1 cellular context compared by ENCODE assay signal in the genomic region with DNA sequence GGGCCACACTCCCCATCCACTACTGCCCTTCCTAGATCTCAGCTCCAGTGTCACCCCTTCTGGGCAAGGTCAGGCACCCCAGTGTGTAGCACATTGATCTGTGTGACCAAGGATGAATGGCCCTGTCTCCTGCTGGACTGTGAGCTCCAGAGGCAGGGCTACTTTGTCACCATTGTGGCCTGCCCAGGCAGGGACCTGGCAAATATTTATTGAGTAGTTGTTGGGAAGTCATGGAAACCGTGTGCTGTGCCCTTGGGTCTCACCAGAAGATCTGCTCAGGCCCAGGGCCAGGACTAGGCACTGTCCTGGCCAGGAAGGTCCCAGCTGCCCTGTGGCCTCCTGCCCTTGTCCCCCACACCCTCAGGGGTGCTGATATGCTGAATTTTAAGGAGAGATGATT.
A peak's percentile ranks its signal among the peaks of the same experiment; 100 is the strongest.
TF ChIP-seq lines count a peak whose summit lies in the region.

No MANE protein-coding gene starts in this region.

TF ChIP-seq in HepG2, 621 proteins besides CTCF, POLR2A, EP300 and RAD21 (continued from another document and continues in another):
- TF ChIP-seq ZNF850 (CRISPR knock-in tag; conservative IDR thresholded peaks at IDR 0.05) (no peak), YEATS2 (CRISPR knock-in tag; IDR thresholded peaks at IDR 0.05; ENCODE audit: borderline replicate concordance) (no peak), LCORL (IDR thresholded peaks at IDR 0.05) (no peak), LCORL (CRISPR knock-in tag; IDR thresholded peaks at IDR 0.05) (peak; percentile 93), ELF1 (CRISPR knock-in tag; IDR thresholded peaks at IDR 0.05) (no peak), RBM39 (IDR thresholded peaks at IDR 0.05; ENCODE audit: low read depth, low read length, poor library complexity, severe bottlenecking) (no peak), AHR (CRISPR knock-in tag; IDR thresholded peaks at IDR 0.05) (no peak), IKZF1 (IDR thresholded peaks at IDR 0.05) (no peak), NPAS2 (CRISPR knock-in tag; IDR thresholded peaks at IDR 0.05; ENCODE audit: borderline replicate concordance) (no peak), HNF4A (CRISPR knock-in tag; IDR thresholded peaks at IDR 0.05) (peak; percentile 94), NCOA5 (CRISPR knock-in tag; IDR thresholded peaks at IDR 0.05) (no peak), DNMT3B (CRISPR knock-in tag; conservative IDR thresholded peaks at IDR 0.05) (no peak), ZNF235 (CRISPR knock-in tag; IDR thresholded peaks at IDR 0.05; ENCODE audit: borderline replicate concordance) (no peak), ZNF678 (CRISPR knock-in tag; IDR thresholded peaks at IDR 0.05) (no peak), GZF1 (CRISPR knock-in tag; IDR thresholded peaks at IDR 0.05) (no peak), FOXK2 (IDR thresholded peaks at IDR 0.05) (no peak), ZNF432 (CRISPR knock-in tag; IDR thresholded peaks at IDR 0.05; ENCODE audit: borderline replicate concordance) (no peak), ZNF143 (CRISPR knock-in tag; IDR thresholded peaks at IDR 0.05) (no peak), ZNF776 (CRISPR knock-in tag; IDR thresholded peaks at IDR 0.05) (no peak), ZKSCAN1 (IDR thresholded peaks at IDR 0.05; ENCODE audit: low read length) (0 out of 2 replicates have a peak, but pooled peaks have one; percentile 8), ZNF230 (CRISPR knock-in tag; IDR thresholded peaks at IDR 0.05) (no peak), ZNF331 (CRISPR knock-in tag; IDR thresholded peaks at IDR 0.05) (peak; percentile 52; the same call in 1 of the 2 replicates), ZNF768 (CRISPR knock-in tag; IDR thresholded peaks at IDR 0.05) (no peak), KAT7 (CRISPR knock-in tag; IDR thresholded peaks at IDR 0.05; ENCODE audit: borderline replicate concordance) (0 out of 2 replicates have a peak, but pooled peaks have one; percentile 19), REPIN1 (CRISPR knock-in tag; IDR thresholded peaks at IDR 0.05; ENCODE audit: borderline replicate concordance, low read depth) (peak; percentile 38; the same call in 1 of the 2 replicates), ZNF510 (CRISPR knock-in tag; IDR thresholded peaks at IDR 0.05; ENCODE audit: low read depth) (no peak), NCOA2 (CRISPR knock-in tag; IDR thresholded peaks at IDR 0.05) (peak; percentile 68), SNAPC2 (CRISPR knock-in tag; IDR thresholded peaks at IDR 0.05) (no peak), FOXM1 (CRISPR knock-in tag; IDR thresholded peaks at IDR 0.05) (no peak)
- TF ChIP-seq, protein P1, sequence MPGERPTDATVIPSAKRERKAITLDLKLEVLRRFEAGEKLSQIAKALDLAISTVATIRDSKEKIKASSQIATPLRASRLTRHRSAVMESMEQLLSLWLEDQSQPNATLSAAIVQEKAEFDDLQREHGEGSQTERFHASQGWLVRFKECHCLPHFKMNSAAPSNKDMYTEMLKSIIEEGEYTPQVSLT (CRISPR knock-in tag; IDR thresholded peaks at IDR 0.05; ENCODE audit: borderline replicate concordance, low read depth): no peak
- TF ChIP-seq, protein P2, sequence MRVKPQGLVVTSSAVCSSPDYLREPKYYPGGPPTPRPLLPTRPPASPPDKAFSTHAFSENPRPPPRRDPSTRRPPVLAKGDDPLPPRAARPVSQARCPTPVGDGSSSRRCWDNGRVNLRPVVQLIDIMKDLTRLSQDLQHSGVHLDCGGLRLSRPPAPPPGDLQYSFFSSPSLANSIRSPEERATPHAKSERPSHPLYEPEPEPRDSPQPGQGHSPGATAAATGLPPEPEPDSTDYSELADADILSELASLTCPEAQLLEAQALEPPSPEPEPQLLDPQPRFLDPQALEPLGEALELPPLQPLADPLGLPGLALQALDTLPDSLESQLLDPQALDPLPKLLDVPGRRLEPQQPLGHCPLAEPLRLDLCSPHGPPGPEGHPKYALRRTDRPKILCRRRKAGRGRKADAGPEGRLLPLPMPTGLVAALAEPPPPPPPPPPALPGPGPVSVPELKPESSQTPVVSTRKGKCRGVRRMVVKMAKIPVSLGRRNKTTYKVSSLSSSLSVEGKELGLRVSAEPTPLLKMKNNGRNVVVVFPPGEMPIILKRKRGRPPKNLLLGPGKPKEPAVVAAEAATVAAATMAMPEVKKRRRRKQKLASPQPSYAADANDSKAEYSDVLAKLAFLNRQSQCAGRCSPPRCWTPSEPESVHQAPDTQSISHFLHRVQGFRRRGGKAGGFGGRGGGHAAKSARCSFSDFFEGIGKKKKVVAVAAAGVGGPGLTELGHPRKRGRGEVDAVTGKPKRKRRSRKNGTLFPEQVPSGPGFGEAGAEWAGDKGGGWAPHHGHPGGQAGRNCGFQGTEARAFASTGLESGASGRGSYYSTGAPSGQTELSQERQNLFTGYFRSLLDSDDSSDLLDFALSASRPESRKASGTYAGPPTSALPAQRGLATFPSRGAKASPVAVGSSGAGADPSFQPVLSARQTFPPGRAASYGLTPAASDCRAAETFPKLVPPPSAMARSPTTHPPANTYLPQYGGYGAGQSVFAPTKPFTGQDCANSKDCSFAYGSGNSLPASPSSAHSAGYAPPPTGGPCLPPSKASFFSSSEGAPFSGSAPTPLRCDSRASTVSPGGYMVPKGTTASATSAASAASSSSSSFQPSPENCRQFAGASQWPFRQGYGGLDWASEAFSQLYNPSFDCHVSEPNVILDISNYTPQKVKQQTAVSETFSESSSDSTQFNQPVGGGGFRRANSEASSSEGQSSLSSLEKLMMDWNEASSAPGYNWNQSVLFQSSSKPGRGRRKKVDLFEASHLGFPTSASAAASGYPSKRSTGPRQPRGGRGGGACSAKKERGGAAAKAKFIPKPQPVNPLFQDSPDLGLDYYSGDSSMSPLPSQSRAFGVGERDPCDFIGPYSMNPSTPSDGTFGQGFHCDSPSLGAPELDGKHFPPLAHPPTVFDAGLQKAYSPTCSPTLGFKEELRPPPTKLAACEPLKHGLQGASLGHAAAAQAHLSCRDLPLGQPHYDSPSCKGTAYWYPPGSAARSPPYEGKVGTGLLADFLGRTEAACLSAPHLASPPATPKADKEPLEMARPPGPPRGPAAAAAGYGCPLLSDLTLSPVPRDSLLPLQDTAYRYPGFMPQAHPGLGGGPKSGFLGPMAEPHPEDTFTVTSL (CRISPR knock-in tag; IDR thresholded peaks at IDR 0.05; ENCODE audit: borderline replicate concordance): no peak
- TF ChIP-seq, protein P3, sequence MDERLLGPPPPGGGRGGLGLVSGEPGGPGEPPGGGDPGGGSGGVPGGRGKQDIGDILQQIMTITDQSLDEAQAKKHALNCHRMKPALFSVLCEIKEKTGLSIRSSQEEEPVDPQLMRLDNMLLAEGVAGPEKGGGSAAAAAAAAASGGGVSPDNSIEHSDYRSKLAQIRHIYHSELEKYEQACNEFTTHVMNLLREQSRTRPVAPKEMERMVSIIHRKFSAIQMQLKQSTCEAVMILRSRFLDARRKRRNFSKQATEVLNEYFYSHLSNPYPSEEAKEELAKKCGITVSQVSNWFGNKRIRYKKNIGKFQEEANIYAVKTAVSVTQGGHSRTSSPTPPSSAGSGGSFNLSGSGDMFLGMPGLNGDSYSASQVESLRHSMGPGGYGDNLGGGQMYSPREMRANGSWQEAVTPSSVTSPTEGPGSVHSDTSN (CRISPR knock-in tag; IDR thresholded peaks at IDR 0.05): no peak
- TF ChIP-seq, protein P4, sequence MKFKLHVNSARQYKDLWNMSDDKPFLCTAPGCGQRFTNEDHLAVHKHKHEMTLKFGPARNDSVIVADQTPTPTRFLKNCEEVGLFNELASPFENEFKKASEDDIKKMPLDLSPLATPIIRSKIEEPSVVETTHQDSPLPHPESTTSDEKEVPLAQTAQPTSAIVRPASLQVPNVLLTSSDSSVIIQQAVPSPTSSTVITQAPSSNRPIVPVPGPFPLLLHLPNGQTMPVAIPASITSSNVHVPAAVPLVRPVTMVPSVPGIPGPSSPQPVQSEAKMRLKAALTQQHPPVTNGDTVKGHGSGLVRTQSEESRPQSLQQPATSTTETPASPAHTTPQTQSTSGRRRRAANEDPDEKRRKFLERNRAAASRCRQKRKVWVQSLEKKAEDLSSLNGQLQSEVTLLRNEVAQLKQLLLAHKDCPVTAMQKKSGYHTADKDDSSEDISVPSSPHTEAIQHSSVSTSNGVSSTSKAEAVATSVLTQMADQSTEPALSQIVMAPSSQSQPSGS (CRISPR knock-in tag; IDR thresholded peaks at IDR 0.05): no peak
- TF ChIP-seq, protein P5, sequence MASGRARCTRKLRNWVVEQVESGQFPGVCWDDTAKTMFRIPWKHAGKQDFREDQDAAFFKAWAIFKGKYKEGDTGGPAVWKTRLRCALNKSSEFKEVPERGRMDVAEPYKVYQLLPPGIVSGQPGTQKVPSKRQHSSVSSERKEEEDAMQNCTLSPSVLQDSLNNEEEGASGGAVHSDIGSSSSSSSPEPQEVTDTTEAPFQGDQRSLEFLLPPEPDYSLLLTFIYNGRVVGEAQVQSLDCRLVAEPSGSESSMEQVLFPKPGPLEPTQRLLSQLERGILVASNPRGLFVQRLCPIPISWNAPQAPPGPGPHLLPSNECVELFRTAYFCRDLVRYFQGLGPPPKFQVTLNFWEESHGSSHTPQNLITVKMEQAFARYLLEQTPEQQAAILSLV (CRISPR knock-in tag; IDR thresholded peaks at IDR 0.05; ENCODE audit: borderline replicate concordance): no peak
- TF ChIP-seq, protein P6, sequence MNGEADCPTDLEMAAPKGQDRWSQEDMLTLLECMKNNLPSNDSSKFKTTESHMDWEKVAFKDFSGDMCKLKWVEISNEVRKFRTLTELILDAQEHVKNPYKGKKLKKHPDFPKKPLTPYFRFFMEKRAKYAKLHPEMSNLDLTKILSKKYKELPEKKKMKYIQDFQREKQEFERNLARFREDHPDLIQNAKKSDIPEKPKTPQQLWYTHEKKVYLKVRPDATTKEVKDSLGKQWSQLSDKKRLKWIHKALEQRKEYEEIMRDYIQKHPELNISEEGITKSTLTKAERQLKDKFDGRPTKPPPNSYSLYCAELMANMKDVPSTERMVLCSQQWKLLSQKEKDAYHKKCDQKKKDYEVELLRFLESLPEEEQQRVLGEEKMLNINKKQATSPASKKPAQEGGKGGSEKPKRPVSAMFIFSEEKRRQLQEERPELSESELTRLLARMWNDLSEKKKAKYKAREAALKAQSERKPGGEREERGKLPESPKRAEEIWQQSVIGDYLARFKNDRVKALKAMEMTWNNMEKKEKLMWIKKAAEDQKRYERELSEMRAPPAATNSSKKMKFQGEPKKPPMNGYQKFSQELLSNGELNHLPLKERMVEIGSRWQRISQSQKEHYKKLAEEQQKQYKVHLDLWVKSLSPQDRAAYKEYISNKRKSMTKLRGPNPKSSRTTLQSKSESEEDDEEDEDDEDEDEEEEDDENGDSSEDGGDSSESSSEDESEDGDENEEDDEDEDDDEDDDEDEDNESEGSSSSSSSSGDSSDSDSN (CRISPR knock-in tag; IDR thresholded peaks at IDR 0.05): peak; percentile 55
- TF ChIP-seq, protein P7, sequence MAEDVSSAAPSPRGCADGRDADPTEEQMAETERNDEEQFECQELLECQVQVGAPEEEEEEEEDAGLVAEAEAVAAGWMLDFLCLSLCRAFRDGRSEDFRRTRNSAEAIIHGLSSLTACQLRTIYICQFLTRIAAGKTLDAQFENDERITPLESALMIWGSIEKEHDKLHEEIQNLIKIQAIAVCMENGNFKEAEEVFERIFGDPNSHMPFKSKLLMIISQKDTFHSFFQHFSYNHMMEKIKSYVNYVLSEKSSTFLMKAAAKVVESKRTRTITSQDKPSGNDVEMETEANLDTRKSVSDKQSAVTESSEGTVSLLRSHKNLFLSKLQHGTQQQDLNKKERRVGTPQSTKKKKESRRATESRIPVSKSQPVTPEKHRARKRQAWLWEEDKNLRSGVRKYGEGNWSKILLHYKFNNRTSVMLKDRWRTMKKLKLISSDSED (CRISPR knock-in tag; IDR thresholded peaks at IDR 0.05): no peak
- TF ChIP-seq, protein P8, sequence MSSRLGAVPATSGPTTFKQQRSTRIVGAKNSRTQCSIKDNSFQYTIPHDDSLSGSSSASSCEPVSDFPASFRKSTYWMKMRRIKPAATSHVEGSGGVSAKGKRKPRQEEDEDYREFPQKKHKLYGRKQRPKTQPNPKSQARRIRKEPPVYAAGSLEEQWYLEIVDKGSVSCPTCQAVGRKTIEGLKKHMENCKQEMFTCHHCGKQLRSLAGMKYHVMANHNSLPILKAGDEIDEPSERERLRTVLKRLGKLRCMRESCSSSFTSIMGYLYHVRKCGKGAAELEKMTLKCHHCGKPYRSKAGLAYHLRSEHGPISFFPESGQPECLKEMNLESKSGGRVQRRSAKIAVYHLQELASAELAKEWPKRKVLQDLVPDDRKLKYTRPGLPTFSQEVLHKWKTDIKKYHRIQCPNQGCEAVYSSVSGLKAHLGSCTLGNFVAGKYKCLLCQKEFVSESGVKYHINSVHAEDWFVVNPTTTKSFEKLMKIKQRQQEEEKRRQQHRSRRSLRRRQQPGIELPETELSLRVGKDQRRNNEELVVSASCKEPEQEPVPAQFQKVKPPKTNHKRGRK (CRISPR knock-in tag; IDR thresholded peaks at IDR 0.05): no peak
- TF ChIP-seq, protein P9, sequence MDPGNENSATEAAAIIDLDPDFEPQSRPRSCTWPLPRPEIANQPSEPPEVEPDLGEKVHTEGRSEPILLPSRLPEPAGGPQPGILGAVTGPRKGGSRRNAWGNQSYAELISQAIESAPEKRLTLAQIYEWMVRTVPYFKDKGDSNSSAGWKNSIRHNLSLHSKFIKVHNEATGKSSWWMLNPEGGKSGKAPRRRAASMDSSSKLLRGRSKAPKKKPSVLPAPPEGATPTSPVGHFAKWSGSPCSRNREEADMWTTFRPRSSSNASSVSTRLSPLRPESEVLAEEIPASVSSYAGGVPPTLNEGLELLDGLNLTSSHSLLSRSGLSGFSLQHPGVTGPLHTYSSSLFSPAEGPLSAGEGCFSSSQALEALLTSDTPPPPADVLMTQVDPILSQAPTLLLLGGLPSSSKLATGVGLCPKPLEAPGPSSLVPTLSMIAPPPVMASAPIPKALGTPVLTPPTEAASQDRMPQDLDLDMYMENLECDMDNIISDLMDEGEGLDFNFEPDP (CRISPR knock-in tag; conservative IDR thresholded peaks at IDR 0.05): 0 out of 2 replicates have a peak, but pooled peaks have one; percentile 85
- TF ChIP-seq, protein P10, sequence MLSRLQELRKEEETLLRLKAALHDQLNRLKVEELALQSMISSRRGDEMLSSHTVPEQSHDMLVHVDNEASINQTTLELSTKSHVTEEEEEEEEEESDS (CRISPR knock-in tag; IDR thresholded peaks at IDR 0.05; ENCODE audit: borderline replicate concordance): no peak
- TF ChIP-seq, protein P11, sequence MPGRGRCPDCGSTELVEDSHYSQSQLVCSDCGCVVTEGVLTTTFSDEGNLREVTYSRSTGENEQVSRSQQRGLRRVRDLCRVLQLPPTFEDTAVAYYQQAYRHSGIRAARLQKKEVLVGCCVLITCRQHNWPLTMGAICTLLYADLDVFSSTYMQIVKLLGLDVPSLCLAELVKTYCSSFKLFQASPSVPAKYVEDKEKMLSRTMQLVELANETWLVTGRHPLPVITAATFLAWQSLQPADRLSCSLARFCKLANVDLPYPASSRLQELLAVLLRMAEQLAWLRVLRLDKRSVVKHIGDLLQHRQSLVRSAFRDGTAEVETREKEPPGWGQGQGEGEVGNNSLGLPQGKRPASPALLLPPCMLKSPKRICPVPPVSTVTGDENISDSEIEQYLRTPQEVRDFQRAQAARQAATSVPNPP (CRISPR knock-in tag; IDR thresholded peaks at IDR 0.05): no peak
- TF ChIP-seq, protein P12, sequence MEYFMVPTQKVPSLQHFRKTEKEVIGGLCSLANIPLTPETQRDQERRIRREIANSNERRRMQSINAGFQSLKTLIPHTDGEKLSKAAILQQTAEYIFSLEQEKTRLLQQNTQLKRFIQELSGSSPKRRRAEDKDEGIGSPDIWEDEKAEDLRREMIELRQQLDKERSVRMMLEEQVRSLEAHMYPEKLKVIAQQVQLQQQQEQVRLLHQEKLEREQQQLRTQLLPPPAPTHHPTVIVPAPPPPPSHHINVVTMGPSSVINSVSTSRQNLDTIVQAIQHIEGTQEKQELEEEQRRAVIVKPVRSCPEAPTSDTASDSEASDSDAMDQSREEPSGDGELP (IDR thresholded peaks at IDR 0.05; ENCODE audit: borderline replicate concordance, low read depth): no peak; the same call in none of the 2 replicates
- TF ChIP-seq, protein P13, sequence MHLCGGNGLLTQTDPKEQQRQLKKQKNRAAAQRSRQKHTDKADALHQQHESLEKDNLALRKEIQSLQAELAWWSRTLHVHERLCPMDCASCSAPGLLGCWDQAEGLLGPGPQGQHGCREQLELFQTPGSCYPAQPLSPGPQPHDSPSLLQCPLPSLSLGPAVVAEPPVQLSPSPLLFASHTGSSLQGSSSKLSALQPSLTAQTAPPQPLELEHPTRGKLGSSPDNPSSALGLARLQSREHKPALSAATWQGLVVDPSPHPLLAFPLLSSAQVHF (CRISPR knock-in tag; IDR thresholded peaks at IDR 0.05): no peak
